Comparison of ENCODE assay signal across 8 cellular contexts in the genomic region with DNA sequence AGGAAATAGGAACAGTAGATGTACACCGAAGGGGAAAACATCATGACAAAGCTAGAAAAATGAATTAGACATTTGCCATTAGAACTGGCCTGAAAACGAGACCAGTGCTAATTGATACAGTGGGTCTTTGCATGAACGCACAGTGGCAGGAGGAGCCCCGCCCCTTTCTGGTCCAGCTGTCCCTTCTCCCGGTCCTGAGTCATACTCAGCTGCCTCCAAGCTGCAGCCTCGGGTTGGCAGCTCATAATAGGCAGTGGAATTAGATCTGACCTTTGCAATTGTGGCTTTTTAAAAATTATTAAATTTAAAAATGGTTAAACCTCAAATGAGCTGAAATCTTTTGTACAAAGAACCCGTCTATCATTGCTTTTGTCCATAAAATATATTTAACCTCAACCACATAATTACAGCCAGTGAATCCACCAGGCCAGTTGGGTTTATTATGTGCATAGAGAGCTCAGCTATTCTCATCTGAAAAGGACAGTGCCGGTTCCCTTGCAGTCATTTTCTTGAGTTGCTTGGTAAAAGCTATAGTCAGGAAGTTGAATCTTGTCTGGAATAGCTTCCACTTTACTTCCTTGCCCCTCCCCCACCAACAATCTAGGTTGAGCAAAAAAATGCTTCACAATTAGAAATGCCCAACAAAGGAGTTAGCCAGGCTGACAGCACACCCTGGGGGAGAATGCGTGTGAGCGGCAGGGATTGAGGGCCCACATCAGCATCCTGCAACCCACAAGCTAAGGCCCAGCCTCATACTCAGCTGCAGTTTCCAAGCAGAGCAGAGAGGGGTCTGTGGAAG.
A peak's percentile ranks its signal among the peaks of the same experiment; 100 is the strongest.
DNase-seq lines count a peak whose midpoint lies in the region; TF ChIP-seq lines count a peak whose summit lies in the region.
"Had no signal": no experiment of that assay in that cellular context is flagged by ENCODE, and none has a peak within 500 bp of the region (broad histone marks: within the 10 kb centered on the region; RNA-seq: fewer than 3 reads in every experiment).

No MANE protein-coding gene starts in this region.

- no peak overlapping the region for H3K27ac ChIP-seq in HEK293 (ENCODE audit: extremely low read depth, low read depth, low read length)

- CTCF ChIA-PET in HEK293 (lab: Yijun Ruan, JAX), result interaction anchor here (0.6 to 1.0 kb wide), 4 partner anchors 18 to 258 kb away, joined by 3 to 5 read pairs (median 3); no protein-coding TSS in a partner anchor

- no peak for TF ChIP-seq CTCF in HEK293 (tag by site-specific recombination; IDR thresholded peaks at IDR 0.05)

- DNase-seq in RPMI7951 (ENCODE audit: low read depth) (peak; percentile 82), globus pallidus (ENCODE audit: low spot score) (peak; percentile 93), skeletal muscle cell (ENCODE audit: low read depth) (peak; percentile 20), DMS79 (lab: John Stamatoyannopoulos, UW) (no peak), KG1 (lab: John Stamatoyannopoulos, UW) (no peak)
- no peak for DNase-seq in stimulated activated CD4-positive, alpha-beta T cell treated with anti-CD3 and anti-CD28 coated beads, Interleukin-2, amount 100 ng/mL, for 24 hours
- DNase-seq: stimulated activated naive CD4-positive, alpha-beta T cell treated with Interleukin-2 at 50 U/mL for 16 hours had no signal

- H3K4me3 ChIP-seq in HEK293 (ENCODE audit: low read depth, low read length) (no peak overlapping the region), skeletal muscle cell (ENCODE audit: low read depth, low read length) (no peak overlapping the region)

- H3K4me1 ChIP-seq in HEK293 (ENCODE audit: control insufficient read depth, insufficient read depth, low read length), result peaks cover 4% of the 10 kb centered on the region; the same call in 1 of the 2 replicates

- H3K9me3 ChIP-seq in HEK293 (ENCODE audit: control insufficient read depth, insufficient read depth, low read depth, low read length), result no peaks in the 10 kb centered on the region; the same call in 1 of the 2 replicates

- POLR2A ChIA-PET in HEK293 (lab: Yijun Ruan, JAX), result no interaction called here

- no peaks in the 10 kb centered on the region for H3K36me3 ChIP-seq in HEK293 (ENCODE audit: control insufficient read depth in 2 of 2, insufficient read depth in 1 of 2, low read length in 2 of 2)

TF ChIP-seq in HEK293, 187 proteins besides CTCF, POLR2A, EP300 and RAD21:
- TF ChIP-seq ZNF660 (tag by site-specific recombination; IDR thresholded peaks at IDR 0.05) (0 out of 2 replicates have a peak, but pooled peaks have one; percentile 13), ZSCAN16 (tag by site-specific recombination; IDR thresholded peaks at IDR 0.05) (no peak), WT1 (tag by site-specific recombination; IDR thresholded peaks at IDR 0.05) (no peak)
- TF ChIP-seq, protein P1, sequence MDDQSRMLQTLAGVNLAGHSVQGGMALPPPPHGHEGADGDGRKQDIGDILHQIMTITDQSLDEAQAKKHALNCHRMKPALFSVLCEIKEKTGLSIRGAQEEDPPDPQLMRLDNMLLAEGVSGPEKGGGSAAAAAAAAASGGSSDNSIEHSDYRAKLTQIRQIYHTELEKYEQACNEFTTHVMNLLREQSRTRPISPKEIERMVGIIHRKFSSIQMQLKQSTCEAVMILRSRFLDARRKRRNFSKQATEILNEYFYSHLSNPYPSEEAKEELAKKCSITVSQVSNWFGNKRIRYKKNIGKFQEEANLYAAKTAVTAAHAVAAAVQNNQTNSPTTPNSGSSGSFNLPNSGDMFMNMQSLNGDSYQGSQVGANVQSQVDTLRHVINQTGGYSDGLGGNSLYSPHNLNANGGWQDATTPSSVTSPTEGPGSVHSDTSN (CRISPR knock-in tag; IDR thresholded peaks at IDR 0.05), result no peak
TF ChIP-seq in HEK293: peak in this region for 1.

Comparison
In these comparisons a context has a peak if more than half of its experiments do, and no peak if none do; other contexts are left out.
1. DNase-seq: peak in RPMI7951 (single experiment), globus pallidus (single experiment) and skeletal muscle cell (single experiment); none in stimulated activated CD4-positive, alpha-beta T cell treated with anti-CD3 and anti-CD28 coated beads, Interleukin-2, amount 100 ng/mL, for 24 hours (0 of 2), DMS79 (single experiment) and KG1 (single experiment).